Comparison of ENCODE assay signal across 1 cellular context in genomic region chr12:65602191-65602578, GRCh38.
TF ChIP-seq lines count a peak whose summit lies in the region.

No MANE protein-coding gene starts in this region.

TF ChIP-seq in A549, 52 proteins besides CTCF, POLR2A, EP300 and RAD21 (continued from another document):
- TF ChIP-seq BCL3 (IDR thresholded peaks at IDR 0.05) (no peak), HEYL (CRISPR knock-in tag; IDR thresholded peaks at IDR 0.05) (no peak), EHF (CRISPR knock-in tag; IDR thresholded peaks at IDR 0.05) (no peak), HOXA7 (CRISPR knock-in tag; IDR thresholded peaks at IDR 0.05) (no peak), NR3C1 (IDR thresholded peaks at IDR 0.05) (no peak), ZSCAN20 (CRISPR knock-in tag; IDR thresholded peaks at IDR 0.05) (no peak), HDAC2 (IDR thresholded peaks at IDR 0.05) (no peak), PBX3 (IDR thresholded peaks at IDR 0.05) (no peak), ZFP36 (IDR thresholded peaks at IDR 0.05; ENCODE audit: borderline replicate concordance, partially characterized antibody) (no peak), TP53 (CRISPR knock-in tag; IDR thresholded peaks at IDR 0.05) (no peak)
